In genomic region chr16:55711959-55712876, GRCh38 we compare ENCODE assay signal across 8 cellular contexts. TPM values are rescaled to one million over a fixed set of nuclear protein-coding genes. Genes with fewer than 3 reads are reported as not detected.
A peak's percentile ranks its signal among the peaks of the same experiment; 100 is the strongest.
DNase-seq lines count a peak whose midpoint lies in the region; ATAC-seq and TF ChIP-seq lines count a peak whose summit lies in the region.

No MANE protein-coding gene starts in this region.

- H3K4me1 ChIP-seq in Karpas-422 (ENCODE audit: low read length) = no peaks in the 10 kb centered on the region

- no peak overlapping the region for H3K4me2 ChIP-seq in Karpas-422 (ENCODE audit: low read depth, low read length, poor library complexity, severe bottlenecking)

- H3K79me2 ChIP-seq in Karpas-422 (ENCODE audit: low read length) = no peaks in the 10 kb centered on the region

- H3K9ac ChIP-seq in Karpas-422 (ENCODE audit: low read length) = no peak overlapping the region

- no peaks in the 10 kb centered on the region for H3K4me1 Mint-ChIP-seq in CD14-positive monocyte

- no peaks in the 10 kb centered on the region for H3K36me3 ChIP-seq in Karpas-422 (ENCODE audit: insufficient read depth, low read length)

- H3K27ac ChIP-seq in Karpas-422 (ENCODE audit: low read length) = no peak overlapping the region

- no peaks in the 10 kb centered on the region for H3K9me2 ChIP-seq in Karpas-422 (replicated peaks; ENCODE audit: insufficient read depth, low read length)

- no peak overlapping the region for H3K4me3 Mint-ChIP-seq in CD14-positive monocyte

- no peak overlapping the region for H3K4me3 ChIP-seq in Karpas-422 (ENCODE audit: low read length)

- ATAC-seq in GM19395 (IDR thresholded peaks at IDR 0.05; ENCODE audit: unreplicated experiment) = peak; percentile 90
- peak; percentile 91 for ATAC-seq in Right ventricle myocardium superior (ENCODE audit: poor library complexity)
- no peak for ATAC-seq in HG02763 (IDR thresholded peaks at IDR 0.05; ENCODE audit: unreplicated experiment)

- H3K9me3 Mint-ChIP-seq in CD14-positive monocyte = peaks cover 0 to 2% (median 0%) of the 10 kb centered on the region in 7 donors

- no peak overlapping the region for H3K27ac Mint-ChIP-seq in CD14-positive monocyte

- H2AFZ ChIP-seq in Karpas-422 (ENCODE audit: low read length) = no peak overlapping the region

- peak; percentile 85 for TF ChIP-seq CTCF in CD14-positive monocyte (IDR thresholded peaks at IDR 0.05)

- no peaks in the 10 kb centered on the region for H3K36me3 Mint-ChIP-seq in CD14-positive monocyte

- peaks cover 5 to 12% (median 8%) of the 10 kb centered on the region in 3 donors for H3K27me3 Mint-ChIP-seq in CD14-positive monocyte (ENCODE audit: low read depth in 3 of 3)

- intact Hi-C loops in CD14-positive monocyte (cut with micrococcal nuclease) = loop anchor here (2.0 to 5.0 kb wide), 2 partner anchors 40 to 131 kb away; no protein-coding TSS in a partner anchor
- intact Hi-C loops in Right ventricle myocardium superior (cut with DNase I) = loop anchor here (2.0 kb wide), 1 partner anchor 133 kb away; no protein-coding TSS in a partner anchor

- no peaks in the 10 kb centered on the region for H3K9me3 ChIP-seq in Karpas-422 (ENCODE audit: low read length)

- DNase-seq in CD14-positive monocyte (ENCODE audit: low spot score) = peak; percentile 59
- DNase-seq in Karpas-422 = peak; percentile 86
- peak; percentile 75 for DNase-seq in SK-N-DZ (ENCODE audit: low spot score)
- DNase-seq in activated naive CD4-positive, alpha-beta T cell treated with Interleukin-2 at 50 U/mL for 16 hours = peak; percentile 65
- peak; percentile 78 for DNase-seq in Right ventricle myocardium superior
- DNase-seq in putamen (ENCODE audit: low spot score) = peak; percentile 49

- no peaks in the 10 kb centered on the region for H3K27me3 ChIP-seq in Karpas-422 (ENCODE audit: low read length)

- H4K20me1 ChIP-seq in Karpas-422 (ENCODE audit: insufficient read depth, low read depth, low read length) = no peaks in the 10 kb centered on the region

RNA-seq across cellular contexts. Expression of gene SLC6A2, which starts 56.4 kb away (rescaled TPM):
- not detected for polyA plus RNA-seq in CD14-positive monocyte
- not detected in 2 replicates for total RNA-seq in Karpas-422 (2014; rRNA removed; shearing (Covaris generic); ENCODE audit: low replicate concordance)
- 58.1 and 83.8 TPM in 2 replicates for polyA plus RNA-seq in SK-N-DZ (2014; cell fraction: cytosol; rRNA removed)
- 195 and 206 TPM in 2 replicates for polyA plus RNA-seq in SK-N-DZ (2014; cell fraction: nucleus; rRNA removed)
- not detected for total RNA-seq in Right ventricle myocardium superior
